ENCODE assay signal across 19 cellular contexts in genomic region chr6:119294984-119295383, GRCh38. TPM values are rescaled to one million over a fixed set of nuclear protein-coding genes. Genes with fewer than 3 reads are reported as not detected.
DNase-seq lines count a peak whose midpoint lies in the region; ATAC-seq and TF ChIP-seq lines count a peak whose summit lies in the region.
"Had no signal": no experiment of that assay in that cellular context is flagged by ENCODE, and none has a peak within 500 bp of the region (broad histone marks: within the 10 kb centered on the region; RNA-seq: fewer than 3 reads in every experiment).

No MANE protein-coding gene starts in this region.

- no peaks in the 10 kb centered on the region for H3K4me1 ChIP-seq in transverse colon
- H3K4me1 ChIP-seq: BLaER1 had no signal

- TF ChIP-seq CTCF in transverse colon (IDR thresholded peaks at IDR 0.05), result no peak

- WGBS in transverse colon (ENCODE audit: low coverage in 1 of 2), 2 donors, result 87 to 92% methylated on average over 4 of the region's 4 CpGs

- no peak overlapping the region for H3K27ac ChIP-seq in transverse colon
- H3K27ac ChIP-seq: BLaER1, left lung, sigmoid colon had no signal

- no peaks in the 10 kb centered on the region for H3K27me3 ChIP-seq in transverse colon
- H3K27me3 ChIP-seq: BLaER1, left lung, sigmoid colon had no signal

- CTCF ChIA-PET in HEK293T (lab: Yijun Ruan, JAX), result no interaction called here

- POLR2A ChIA-PET in HEK293T (lab: Yijun Ruan, JAX), result no interaction called here

- no peaks in the 10 kb centered on the region for H3K9me3 ChIP-seq in transverse colon
- H3K9me3 ChIP-seq: BLaER1, left lung, sigmoid colon had no signal

- peak overlapping the region; percentile 37 for H3K27ac Mint-ChIP-seq in T-helper 2 cell treated with Interferon-gamma antibody and Interleukin-4, amounts not matched to agents 5 μg/mL and 100 μg/mL, for 36 hours
- H3K27ac Mint-ChIP-seq: activated naive CD8-positive, alpha-beta T cell; T-cell had no signal

- in situ Hi-C loops in transverse colon (cut with MboI; ENCODE audit: low pct_ligation_motif_present in 1 of 4, low pct_unique_long_range_greater_than_20kb in 1 of 4, low sequenced_read_pairs in 3 of 4) (no loop called here), ACHN (cut with HindIII; ENCODE audit: low pct_ligation_motif_present, low pct_unique_long_range_greater_than_20kb, low sequenced_read_pairs) (no loop called here)

- H3K4me1 Mint-ChIP-seq in T-helper 2 cell treated with Interferon-gamma antibody and Interleukin-4, amounts not matched to agents 5 μg/mL and 100 μg/mL, for 36 hours (ENCODE audit: low read depth), result peaks cover 24% of the 10 kb centered on the region
- H3K4me1 Mint-ChIP-seq: neural crest cell had no signal

- H3K4me3 Mint-ChIP-seq in T-helper 2 cell treated with Interferon-gamma antibody and Interleukin-4, amounts not matched to agents 5 μg/mL and 100 μg/mL, for 36 hours, result no peak overlapping the region
- H3K4me3 Mint-ChIP-seq: activated naive CD8-positive, alpha-beta T cell; neural crest cell; T-cell had no signal

- ATAC-seq in GM18511 (IDR thresholded peaks at IDR 0.05; ENCODE audit: unreplicated experiment) (peak; percentile 82), GM19455 (IDR thresholded peaks at IDR 0.05; ENCODE audit: unreplicated experiment) (peak; percentile 72), HG02885 (IDR thresholded peaks at IDR 0.05; ENCODE audit: poor library complexity, unreplicated experiment) (peak; percentile 89)
- ATAC-seq: left lung, T-cell had no signal

- DNase-seq in T-helper 2 cell treated with Interferon-gamma antibody and Interleukin-4, amounts not matched to agents 5 μg/mL and 100 μg/mL, for 36 hours (ENCODE audit: low spot score), result no peak
- no peak for DNase-seq in transverse colon
- no peak for DNase-seq in ACHN
- DNase-seq in NCI-H345 (lab: John Stamatoyannopoulos, UW), result no peak
- DNase-seq in HEK293T (ENCODE audit: extremely low spot score), result no peak
- DNase-seq: activated CD4-positive, alpha-beta T cell treated with anti-CD3 and anti-CD28 coated beads, Interleukin-2, amount 50 U/mL, for 1 hour; erythroblast; HCEC 1CT; hypothalamus; left lung; sigmoid colon; substantia nigra; T-cell had no signal

- intact Hi-C loops in transverse colon (cut with DNase I; ENCODE audit: low total_unique reads), result no loop called here

- no peak for TF ChIP-seq EP300 in transverse colon (IDR thresholded peaks at IDR 0.05; ENCODE audit: low read depth)

- H3K9me3 Mint-ChIP-seq in T-helper 2 cell treated with Interferon-gamma antibody and Interleukin-4, amounts not matched to agents 5 μg/mL and 100 μg/mL, for 36 hours, result no peaks in the 10 kb centered on the region
- H3K9me3 Mint-ChIP-seq: neural crest cell, T-cell had no signal

- H3K27me3 Mint-ChIP-seq in T-helper 2 cell treated with Interferon-gamma antibody and Interleukin-4, amounts not matched to agents 5 μg/mL and 100 μg/mL, for 36 hours (ENCODE audit: low read depth), result no peaks in the 10 kb centered on the region
- H3K27me3 Mint-ChIP-seq: activated naive CD8-positive, alpha-beta T cell; T-cell had no signal

- H3K36me3 Mint-ChIP-seq in T-helper 2 cell treated with Interferon-gamma antibody and Interleukin-4, amounts not matched to agents 5 μg/mL and 100 μg/mL, for 36 hours (ENCODE audit: low read depth), result peaks cover 20% of the 10 kb centered on the region

- no peak for TF ChIP-seq POLR2A in transverse colon (IDR thresholded peaks at IDR 0.05)

- H3K36me3 ChIP-seq in transverse colon, result no peaks in the 10 kb centered on the region
- H3K36me3 ChIP-seq: BLaER1, left lung had no signal

- H3K4me3 ChIP-seq in transverse colon, result no peak overlapping the region
- H3K4me3 ChIP-seq: BLaER1, left lung, sigmoid colon had no signal

TF ChIP-seq in HEK293T, 16 proteins besides CTCF, POLR2A, EP300 and RAD21:
- TF ChIP-seq NFRKB (IDR thresholded peaks at IDR 0.05) (no peak), FOXA1 (IDR thresholded peaks at IDR 0.05) (no peak), SP1 (IDR thresholded peaks at IDR 0.05) (no peak), SUZ12 (IDR thresholded peaks at IDR 0.05) (no peak), L3MBTL2 (conservative IDR thresholded peaks at IDR 0.05) (no peak), HDGF (IDR thresholded peaks at IDR 0.05; ENCODE audit: borderline replicate concordance) (no peak)

RNA-seq across cellular contexts. Expression of gene MAN1A1, which starts 54.6 kb away (rescaled TPM):
- total RNA-seq in transverse colon, result 100 to 1,000 TPM in 2 of 4 donors, 10 to 100 TPM in 2; 52.7 to 123 (median 97.1) TPM
